Comparison of ENCODE assay signal across 12 cellular contexts in genomic region chr5:174371600-174372094, GRCh38.
A peak's percentile ranks its signal among the peaks of the same experiment; 100 is the strongest.
DNase-seq lines count a peak whose midpoint lies in the region; ATAC-seq, FAIRE-seq and TF ChIP-seq lines count a peak whose summit lies in the region.
"Had no signal": no experiment of that assay in that cellular context is flagged by ENCODE, and none has a peak within 500 bp of the region (broad histone marks: within the 10 kb centered on the region; RNA-seq: fewer than 3 reads in every experiment).

No MANE protein-coding gene starts in this region.

- peak; percentile 97 for DNase-seq in A172 (ENCODE audit: low spot score)
- DNase-seq in H54 (ENCODE audit: insufficient read length, low spot score), result peak; percentile 79
- peak; percentile 99 for DNase-seq in RCC 7860 (ENCODE audit: low spot score)
- peak; percentile 29 for DNase-seq in fibroblast of pulmonary artery (ENCODE audit: low read depth)
- no peak for DNase-seq in activated CD8-positive, alpha-beta memory T cell treated with anti-CD3 and anti-CD28 coated beads for 24 hours
- DNase-seq in anterior cingulate cortex (lab: John Stamatoyannopoulos, UW), result no peak
- DNase-seq in NCI-H128 (lab: John Stamatoyannopoulos, UW; ENCODE audit: unreplicated experiment), result no peak
- DNase-seq: NCI-H1105 treated with DMSO at 0.1 percent for 48 hours, NCI-H345, stomach had no signal

- no peak overlapping the region for H3K4me3 ChIP-seq in fibroblast of pulmonary artery (replicated peaks; ENCODE audit: low read depth, low read length)
- H3K4me3 ChIP-seq: stomach had no signal

- TF ChIP-seq POLR2A in H54 (IDR thresholded peaks at IDR 0.05; ENCODE audit: low read depth, low read length), result no peak

- TF ChIP-seq CTCF in fibroblast of pulmonary artery (IDR thresholded peaks at IDR 0.05; ENCODE audit: low read length, missing control alignments), result no peak

- ATAC-seq in GM19452 (IDR thresholded peaks at IDR 0.05; ENCODE audit: unreplicated experiment), result no peak

- no peak for FAIRE-seq in H54 (lab: Jason Lieb, UNC)
- FAIRE-seq in RCC 7860 (lab: Jason Lieb, UNC), result peak; percentile 99
- FAIRE-seq: D721Med had no signal

Comparison
In these comparisons a context has a peak if more than half of its experiments do, and no peak if none do; other contexts are left out.
1. DNase-seq: peak in A172 (single experiment), H54 (single experiment), RCC 7860 (single experiment) and fibroblast of pulmonary artery (single experiment); none in activated CD8-positive, alpha-beta memory T cell treated with anti-CD3 and anti-CD28 coated beads for 24 hours (single experiment), anterior cingulate cortex (0 of 58) and NCI-H128 (single experiment).